Comparison of ENCODE assay signal across 13 cellular contexts in genomic region chr17:2082003-2082862, GRCh38. TPM values are rescaled to one million over a fixed set of nuclear protein-coding genes. Genes with fewer than 3 reads are reported as not detected.
DNase-seq lines count a peak whose midpoint lies in the region; ATAC-seq and TF ChIP-seq lines count a peak whose summit lies in the region.
"Had no signal": no experiment of that assay in that cellular context is flagged by ENCODE, and none has a peak within 500 bp of the region (broad histone marks: within the 10 kb centered on the region; RNA-seq: fewer than 3 reads in every experiment).

No MANE protein-coding gene starts in this region.

- ATAC-seq in activated naive CD8-positive, alpha-beta T cell treated with anti-CD3 and anti-CD28 coated beads, Interleukin-2, amount 10 ng/mL, durations not matched to agents 7 days and 5 days (ENCODE audit: low read depth) = no peak

- WGBS in transverse colon (ENCODE audit: low coverage in 1 of 2), 2 donors = 63 to 74% methylated on average over 3 to 9 of the region's 9 CpGs
- 72 to 75% methylated on average over 9 of the region's 9 CpGs for WGBS in lower leg skin, 2 donors

- H3K4me3 Mint-ChIP-seq in activated naive CD8-positive, alpha-beta T cell treated with anti-CD3 and anti-CD28 coated beads, Interleukin-2, amount 10 ng/mL, durations not matched to agents 7 days and 5 days = peak overlapping the region; percentile 2
- H3K4me3 Mint-ChIP-seq in activated naive CD8-positive, alpha-beta T cell treated with anti-CD3 and anti-CD28 coated beads for 36 hours = no peak overlapping the region

- no peaks in the 10 kb centered on the region for H3K9me3 ChIP-seq in muscle layer of duodenum (ENCODE audit: control insufficient read depth in 1 of 2, low read length in 2 of 2)
- no peaks in the 10 kb centered on the region for H3K9me3 ChIP-seq in transverse colon
- H3K9me3 ChIP-seq: HAP-1 had no signal

- POLR2A ChIA-PET in activated naive CD8-positive, alpha-beta T cell treated with anti-CD3 and anti-CD28 coated beads, Interleukin-2, amount 10 ng/mL, durations not matched to agents 7 days and 5 days (lab: Charles Lee) = interaction anchor here (0.7 to 3.8 kb wide), 6 partner anchors 10 to 171 kb away, joined by 3 to 12 read pairs (median 5); no protein-coding TSS in a partner anchor

- H3K4me1 Mint-ChIP-seq in activated naive CD8-positive, alpha-beta T cell treated with anti-CD3 and anti-CD28 coated beads, Interleukin-2, amount 10 ng/mL, durations not matched to agents 7 days and 5 days = peaks cover 50% of the 10 kb centered on the region
- H3K4me1 Mint-ChIP-seq in activated naive CD8-positive, alpha-beta T cell treated with anti-CD3 and anti-CD28 coated beads for 36 hours = peaks cover 26% of the 10 kb centered on the region

- H3K9me3 Mint-ChIP-seq in activated naive CD8-positive, alpha-beta T cell treated with anti-CD3 and anti-CD28 coated beads, Interleukin-2, amount 10 ng/mL, durations not matched to agents 7 days and 5 days = no peaks in the 10 kb centered on the region
- H3K9me3 Mint-ChIP-seq in activated naive CD8-positive, alpha-beta T cell treated with anti-CD3 and anti-CD28 coated beads for 36 hours = no peaks in the 10 kb centered on the region

- peak overlapping the region; percentile 71 for H3K27ac ChIP-seq in brain microvascular endothelial cell
- H3K27ac ChIP-seq in muscle layer of duodenum (ENCODE audit: low read length) = peak overlapping the region; percentile 24
- H3K27ac ChIP-seq in transverse colon = peak overlapping the region; percentile 89 to 91 (median 90)

- no peak for TF ChIP-seq POLR2A in transverse colon (IDR thresholded peaks at IDR 0.05)
- no peak for TF ChIP-seq POLR2A in lower leg skin (IDR thresholded peaks at IDR 0.05)

- TF ChIP-seq CTCF in brain microvascular endothelial cell (IDR thresholded peaks at IDR 0.05; ENCODE audit: low read depth, low read length, missing control alignments) = no peak
- no peak for TF ChIP-seq CTCF in transverse colon (IDR thresholded peaks at IDR 0.05)
- no peak for TF ChIP-seq CTCF in lower leg skin (IDR thresholded peaks at IDR 0.05)

- H3K36me3 Mint-ChIP-seq in activated naive CD8-positive, alpha-beta T cell treated with anti-CD3 and anti-CD28 coated beads, Interleukin-2, amount 10 ng/mL, durations not matched to agents 7 days and 5 days = peaks cover 53% of the 10 kb centered on the region
- peaks cover 53% of the 10 kb centered on the region for H3K36me3 Mint-ChIP-seq in activated naive CD8-positive, alpha-beta T cell treated with anti-CD3 and anti-CD28 coated beads for 36 hours

- intact Hi-C loops in transverse colon (cut with DNase I; ENCODE audit: low total_unique reads) (loop anchor here (10.0 kb wide), 1 partner anchor 93 kb away; no protein-coding TSS in a partner anchor), lower leg skin (cut with DNase I; ENCODE audit: low total_unique reads) (no loop called here)

- no peak for TF ChIP-seq EP300 in transverse colon (IDR thresholded peaks at IDR 0.05; ENCODE audit: low read depth)

- peaks cover 30% of the 10 kb centered on the region for H3K36me3 ChIP-seq in brain microvascular endothelial cell (replicated peaks)
- H3K36me3 ChIP-seq in muscle layer of duodenum (ENCODE audit: control insufficient read depth in 1 of 2, insufficient read depth in 2 of 2, low read length in 2 of 2) = peaks cover 9 to 15% of the 10 kb centered on the region in 2 donors
- H3K36me3 ChIP-seq in transverse colon = peaks cover 0 to 8% (median 2%) of the 10 kb centered on the region in 4 donors

- in situ Hi-C loops in brain microvascular endothelial cell (cut with HindIII; ENCODE audit: low pct_ligation_motif_present, low sequenced_read_pairs) = loop anchor here (10.0 kb wide), 1 partner anchor 93 kb away; no protein-coding TSS in a partner anchor
- in situ Hi-C loops in transverse colon (cut with MboI; ENCODE audit: low pct_ligation_motif_present in 1 of 4, low pct_unique_long_range_greater_than_20kb in 1 of 4, low sequenced_read_pairs in 3 of 4) = no loop called here

- H3K4me1 ChIP-seq in muscle layer of duodenum (ENCODE audit: control insufficient read depth in 1 of 2, insufficient read depth in 2 of 2, low read length in 2 of 2) (peaks cover 37 to 45% of the 10 kb centered on the region in 2 donors), transverse colon (peaks cover 26 to 55% (median 36%) of the 10 kb centered on the region in 4 donors)
- H3K4me1 ChIP-seq: HAP-1 had no signal

- H3K27me3 ChIP-seq in brain microvascular endothelial cell (replicated peaks) = no peaks in the 10 kb centered on the region
- H3K27me3 ChIP-seq in muscle layer of duodenum (ENCODE audit: low read depth, low read length) = no peaks in the 10 kb centered on the region
- no peaks in the 10 kb centered on the region for H3K27me3 ChIP-seq in transverse colon

- peak overlapping the region; percentile 81 for H3K27ac Mint-ChIP-seq in activated naive CD8-positive, alpha-beta T cell treated with anti-CD3 and anti-CD28 coated beads, Interleukin-2, amount 10 ng/mL, durations not matched to agents 7 days and 5 days
- H3K27ac Mint-ChIP-seq in activated naive CD8-positive, alpha-beta T cell treated with anti-CD3 and anti-CD28 coated beads for 36 hours = no peak overlapping the region

- H3K4me3 ChIP-seq in brain microvascular endothelial cell (ENCODE audit: low read depth, low read length) (no peak overlapping the region), muscle layer of duodenum (ENCODE audit: low read depth in 1 of 2, low read length in 2 of 2) (no peak overlapping the region), transverse colon (no peak overlapping the region), lower leg skin (ENCODE audit: low read depth, poor library complexity, severe bottlenecking) (no peak overlapping the region)
- H3K4me3 ChIP-seq: HAP-1 had no signal

- no peak for DNase-seq in activated naive CD8-positive, alpha-beta T cell treated with anti-CD3 and anti-CD28 coated beads, Interleukin-2, amount 10 ng/mL, durations not matched to agents 7 days and 5 days
- no peak for DNase-seq in activated naive CD8-positive, alpha-beta T cell treated with anti-CD3 and anti-CD28 coated beads for 36 hours
- DNase-seq in brain microvascular endothelial cell = no peak
- DNase-seq in transverse colon = no peak
- DNase-seq in iPS-NIHi7 (ENCODE audit: extremely low spot score) = no peak
- DNase-seq in lower leg skin (ENCODE audit: low spot score in 2 of 2) = no peak
- DNase-seq in HuH-7.5 (ENCODE audit: low spot score) = no peak
- DNase-seq: activated CD4-positive, alpha-beta T cell treated with anti-CD3 and anti-CD28 coated beads for 1 hour; AML-193; kidney glomerular epithelial cell had no signal

- H3K27me3 Mint-ChIP-seq in activated naive CD8-positive, alpha-beta T cell treated with anti-CD3 and anti-CD28 coated beads, Interleukin-2, amount 10 ng/mL, durations not matched to agents 7 days and 5 days = no peaks in the 10 kb centered on the region
- no peaks in the 10 kb centered on the region for H3K27me3 Mint-ChIP-seq in activated naive CD8-positive, alpha-beta T cell treated with anti-CD3 and anti-CD28 coated beads for 36 hours
- H3K27me3 Mint-ChIP-seq: progenitor cell of endocrine pancreas had no signal

RNA-seq across cellular contexts. Expression of gene HIC1, which starts 27.3 kb away (rescaled TPM):
- 10 to 100 TPM; 62.1 to 64.3 TPM for total RNA-seq in activated naive CD8-positive, alpha-beta T cell treated with anti-CD3 and anti-CD28 coated beads, Interleukin-2, amount 10 ng/mL, durations not matched to agents 7 days and 5 days
- total RNA-seq in activated naive CD8-positive, alpha-beta T cell treated with anti-CD3 and anti-CD28 coated beads for 36 hours = 10 to 100 TPM; 36.7 to 37.8 TPM
- total RNA-seq in transverse colon (10 to 100 TPM in 2 of 4 donors, 1 to 10 TPM in 2; 9.1 to 32.5 (median 14.7) TPM), lower leg skin (10 to 100 TPM in 1 of 4 donors, 1 to 10 TPM in 3; 2.4 to 14.2 (median 5.3) TPM)

RNA-seq across cellular contexts. Expression of gene OVCA2, which starts 40.4 kb away (rescaled TPM):
- total RNA-seq in activated naive CD8-positive, alpha-beta T cell treated with anti-CD3 and anti-CD28 coated beads, Interleukin-2, amount 10 ng/mL, durations not matched to agents 7 days and 5 days = 10 to 100 TPM; 32.0 to 35.5 TPM
- total RNA-seq in activated naive CD8-positive, alpha-beta T cell treated with anti-CD3 and anti-CD28 coated beads for 36 hours = 10 to 100 TPM; 38.4 to 39.0 TPM
- total RNA-seq in transverse colon (10 to 100 TPM in 3 of 4 donors, 1 to 10 TPM in 1; 5.4 to 73.3 (median 36.9) TPM), lower leg skin (10 to 100 TPM; 34.2 to 51.5 (median 40.3) TPM)

RNA-seq across cellular contexts. Expression of gene DPH1, which starts 52.3 kb away (rescaled TPM):
- 10 to 100 TPM; 45.7 to 46.4 TPM for total RNA-seq in activated naive CD8-positive, alpha-beta T cell treated with anti-CD3 and anti-CD28 coated beads, Interleukin-2, amount 10 ng/mL, durations not matched to agents 7 days and 5 days
- total RNA-seq in activated naive CD8-positive, alpha-beta T cell treated with anti-CD3 and anti-CD28 coated beads for 36 hours = 10 to 100 TPM; 34.7 to 35.3 TPM
- total RNA-seq in transverse colon (10 to 100 TPM; 32.4 to 88.8 (median 58.9) TPM), lower leg skin (10 to 100 TPM; 50.4 to 80.0 (median 61.2) TPM)

RNA-seq across cellular contexts. Expression of gene RTN4RL1, which starts 57.1 kb away (rescaled TPM):
- total RNA-seq in activated naive CD8-positive, alpha-beta T cell treated with anti-CD3 and anti-CD28 coated beads, Interleukin-2, amount 10 ng/mL, durations not matched to agents 7 days and 5 days = under 1 TPM; 0.22 to 0.45 TPM
- total RNA-seq in activated naive CD8-positive, alpha-beta T cell treated with anti-CD3 and anti-CD28 coated beads for 36 hours = under 1 TPM; 0.64 to 0.80 TPM
- total RNA-seq in transverse colon = under 1 TPM in 3 of 4 donors, not detected in 1; 0.27 to 0.60 (median 0.48) TPM
- total RNA-seq in lower leg skin = 10 to 100 TPM; 19.1 to 31.5 (median 27.6) TPM

Comparison
In these comparisons a context has a peak if more than half of its experiments do, and no peak if none do; other contexts are left out.
1. H3K27ac ChIP-seq: peak in every context shown above with its lines; median percentile 90 in transverse colon; 71 in brain microvascular endothelial cell; 24 in muscle layer of duodenum.